ENCODE assay signal across 3 cellular contexts in the genomic region with DNA sequence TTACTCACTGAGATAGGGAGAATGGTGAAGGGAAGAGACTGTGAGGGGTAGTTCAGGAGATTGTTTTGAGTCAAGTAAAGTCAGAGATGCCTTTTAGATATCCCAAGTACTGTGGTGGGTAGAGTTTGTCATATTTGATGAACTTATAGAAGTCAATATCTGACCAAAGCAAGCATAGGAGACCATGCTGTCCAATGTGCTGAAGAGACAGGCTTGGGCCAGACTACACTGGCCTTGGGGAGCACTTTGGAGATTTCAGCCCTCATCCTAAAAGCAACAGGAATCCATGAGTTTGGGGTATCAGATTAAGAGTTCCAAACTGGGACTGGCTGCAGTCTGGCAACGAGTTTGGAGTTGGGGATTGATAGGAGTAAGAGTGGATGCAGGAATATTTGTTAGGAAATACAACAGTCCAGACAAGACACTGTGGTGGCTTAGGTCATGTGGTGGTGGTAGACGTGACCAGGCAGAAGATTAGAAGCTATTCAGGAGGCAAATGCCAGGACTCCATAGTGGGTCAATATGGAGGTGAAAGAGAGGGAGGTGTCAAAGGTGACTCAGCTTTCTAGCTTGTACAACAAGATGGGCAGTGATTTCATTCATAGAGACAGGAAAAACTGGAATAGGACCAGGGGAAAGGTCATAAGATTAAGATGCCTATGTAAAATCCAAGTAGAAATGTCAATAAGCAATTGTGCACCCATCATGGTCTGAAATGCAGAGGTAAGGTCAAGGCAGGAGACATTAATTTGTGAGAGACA.
A peak's percentile ranks its signal among the peaks of the same experiment; 100 is the strongest.
TF ChIP-seq lines count a peak whose summit lies in the region.

No MANE protein-coding gene starts in this region.

TF ChIP-seq in A549, 52 proteins besides CTCF, POLR2A, EP300 and RAD21:
- TF ChIP-seq REST (IDR thresholded peaks at IDR 0.05) (peak; percentile 15; the same call in 1 of the 2 replicates), E2F6 (IDR thresholded peaks at IDR 0.05; ENCODE audit: borderline replicate concordance, low read depth) (no peak)
TF ChIP-seq in A549: peak in this region for 1.

TF ChIP-seq in HEK293, 187 proteins besides CTCF, POLR2A, EP300 and RAD21:
- TF ChIP-seq ZNF580 (tag by site-specific recombination; IDR thresholded peaks at IDR 0.05) (no peak), MZF1 (tag by site-specific recombination; IDR thresholded peaks at IDR 0.05; ENCODE audit: borderline replicate concordance) (no peak), ZSCAN23 (tag by site-specific recombination; IDR thresholded peaks at IDR 0.05) (no peak), REST (tag by site-specific recombination; IDR thresholded peaks at IDR 0.05) (peak; percentile 82), YY2 (tag by site-specific recombination; IDR thresholded peaks at IDR 0.05) (no peak)
TF ChIP-seq in HEK293: peak in this region for 1.

TF ChIP-seq in H1, 55 proteins besides CTCF, POLR2A, EP300 and RAD21:
- TF ChIP-seq TBP (IDR thresholded peaks at IDR 0.05; ENCODE audit: low read depth, low read length) (no peak), SP4 (IDR thresholded peaks at IDR 0.05; ENCODE audit: low read length) (no peak), SAP30 (IDR thresholded peaks at IDR 0.05; ENCODE audit: insufficient read depth, insufficient replicate concordance, low read length) (no peak)
